Comparison of ENCODE assay signal across 8 cellular contexts in genomic region chr16:71564377-71564967, GRCh38. TPM values are rescaled to one million over a fixed set of nuclear protein-coding genes. Genes with fewer than 3 reads are reported as not detected.
A peak's percentile ranks its signal among the peaks of the same experiment; 100 is the strongest.
DNase-seq lines count a peak whose midpoint lies in the region; ATAC-seq and TF ChIP-seq lines count a peak whose summit lies in the region.

No MANE protein-coding gene starts in this region.

- ATAC-seq in GM18520 (IDR thresholded peaks at IDR 0.05; ENCODE audit: unreplicated experiment) (peak; percentile 78), HG02852 (IDR thresholded peaks at IDR 0.05; ENCODE audit: unreplicated experiment) (peak; percentile 84), sciatic nerve (peak; percentile 5)

- H3K4me3 ChIP-seq in fibroblast of villous mesenchyme (ENCODE audit: low read depth, low read length) = peak overlapping the region; percentile 82

- no peak for TF ChIP-seq CTCF in fibroblast of villous mesenchyme (IDR thresholded peaks at IDR 0.05; ENCODE audit: insufficient read depth, low read depth, low read length)

- intact Hi-C loops in sciatic nerve (cut with DNase I) = no loop called here

- DNase-seq in SKM-1 (lab: John Stamatoyannopoulos, UW; ENCODE audit: unreplicated experiment) (peak; percentile 65), fibroblast of villous mesenchyme (ENCODE audit: low read depth) (no peak), sciatic nerve (ENCODE audit: low spot score) (peak; percentile 96), SK-N-DZ (ENCODE audit: low spot score) (no peak), DMS79 (lab: John Stamatoyannopoulos, UW) (no peak), NCI-H2171 treated with DMSO at 0.1 percent for 48 hours (lab: John Stamatoyannopoulos, UW) (no peak)

RNA-seq across cellular contexts. Expression of gene TAT, which starts 12.4 kb away (rescaled TPM):
- total RNA-seq in fibroblast of villous mesenchyme = under 0.01 TPM in 1 of 2 replicates, not detected in the other
- 0.13 TPM for total RNA-seq in sciatic nerve
- not detected in 2 replicates for polyA plus RNA-seq in SK-N-DZ (2014; cell fraction: cytosol; rRNA removed)
- not detected in 2 replicates for polyA plus RNA-seq in SK-N-DZ (2014; cell fraction: nucleus; rRNA removed)

RNA-seq across cellular contexts. Expression of gene CHST4, which starts 38.2 kb away (rescaled TPM):
- total RNA-seq in fibroblast of villous mesenchyme (not detected in 2 replicates), sciatic nerve (not detected)
- polyA plus RNA-seq in SK-N-DZ (2014; cell fraction: cytosol; rRNA removed) = not detected in 2 replicates
- not detected in 2 replicates for polyA plus RNA-seq in SK-N-DZ (2014; cell fraction: nucleus; rRNA removed)

Comparison
In these comparisons a context has a peak if more than half of its experiments do, and no peak if none do; other contexts are left out.
1. ATAC-seq: peak in every context shown above with its lines; median percentile 84 in HG02852; 78 in GM18520; 5 in sciatic nerve.
2. DNase-seq: peak in SKM-1 (single experiment) and sciatic nerve (single experiment); none in fibroblast of villous mesenchyme (single experiment), SK-N-DZ (single experiment), DMS79 (single experiment) and NCI-H2171 treated with DMSO at 0.1 percent for 48 hours (single experiment).